ENCODE assay signal across 2 cellular contexts in the genomic region with DNA sequence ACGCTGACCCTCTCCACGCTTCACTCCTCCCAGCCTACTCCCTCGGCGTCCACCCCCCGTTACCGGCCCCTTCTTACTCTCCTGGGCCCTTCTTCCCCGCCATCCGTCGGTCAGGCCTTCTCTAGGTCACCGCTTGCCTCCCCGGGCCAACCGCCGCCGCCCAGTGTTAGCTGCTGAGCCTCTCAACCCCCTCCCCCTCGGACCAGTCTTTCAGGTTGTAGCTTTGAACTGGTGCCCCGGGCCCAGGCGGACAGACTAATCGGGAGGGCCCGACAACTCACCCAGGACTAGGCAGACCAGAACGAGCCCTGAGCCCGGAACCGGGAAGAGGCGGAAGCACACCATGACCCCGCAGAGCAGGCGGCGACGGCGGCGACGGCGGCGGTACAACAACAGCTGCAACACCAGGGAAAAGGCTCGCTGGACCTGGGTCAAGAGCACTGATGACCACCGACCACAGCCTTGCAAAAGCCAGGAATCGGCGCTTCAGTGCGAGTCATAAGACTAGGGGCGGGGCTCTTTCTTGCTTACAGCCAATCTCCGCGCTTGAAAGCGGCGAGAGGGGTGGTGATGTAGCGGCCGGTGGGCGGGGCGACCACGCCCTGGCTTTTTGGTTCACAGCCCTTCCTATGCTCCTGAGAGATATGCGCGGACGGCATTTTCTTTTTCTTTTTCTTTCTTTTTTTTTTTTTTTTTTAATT.
TF ChIP-seq lines count a peak whose summit lies in the region.

A gene (minus strand): TSS at position 472 of the 701 bp plus-strand sequence. CDS start 127 bp downstream, at position 345.

TF ChIP-seq in IMR-90, 13 proteins besides CTCF, POLR2A, EP300 and RAD21:
- TF ChIP-seq FOS (IDR thresholded peaks at IDR 0.05; ENCODE audit: low read depth, low read length), result no peak
- 0 out of 2 replicates have a peak, but pooled peaks have one; percentile 12 for TF ChIP-seq CEBPB (IDR thresholded peaks at IDR 0.05; ENCODE audit: low read depth, low read length)

TF ChIP-seq in endothelial cell of umbilical vein, 7 proteins besides CTCF, POLR2A, EP300 and RAD21:
- TF ChIP-seq GATA2 (IDR thresholded peaks at IDR 0.05; ENCODE audit: insufficient read depth, insufficient read length, low read depth, low read length), result no peak
- no peak for TF ChIP-seq FOS (IDR thresholded peaks at IDR 0.05; ENCODE audit: borderline replicate concordance, insufficient read depth, low read length)
- TF ChIP-seq JUN (IDR thresholded peaks at IDR 0.05; ENCODE audit: borderline replicate concordance, insufficient read depth, insufficient read length, low read depth), result no peak
- TF ChIP-seq EZH2 (IDR thresholded peaks at IDR 0.05; ENCODE audit: borderline replicate concordance, low read depth, low read length, severe bottlenecking), result no peak
- TF ChIP-seq MYC (IDR thresholded peaks at IDR 0.05; ENCODE audit: low read depth, low read length), result no peak
- TF ChIP-seq, protein P1, sequence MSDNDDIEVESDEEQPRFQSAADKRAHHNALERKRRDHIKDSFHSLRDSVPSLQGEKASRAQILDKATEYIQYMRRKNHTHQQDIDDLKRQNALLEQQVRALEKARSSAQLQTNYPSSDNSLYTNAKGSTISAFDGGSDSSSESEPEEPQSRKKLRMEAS (IDR thresholded peaks at IDR 0.05; ENCODE audit: insufficient read depth, insufficient read length), result no peak
- TF ChIP-seq POLR2AphosphoS5 (IDR thresholded peaks at IDR 0.05; ENCODE audit: insufficient read depth, low read depth, low read length), result peak; percentile 61
